Comparison of ENCODE assay signal across 9 cellular contexts in the genomic region with DNA sequence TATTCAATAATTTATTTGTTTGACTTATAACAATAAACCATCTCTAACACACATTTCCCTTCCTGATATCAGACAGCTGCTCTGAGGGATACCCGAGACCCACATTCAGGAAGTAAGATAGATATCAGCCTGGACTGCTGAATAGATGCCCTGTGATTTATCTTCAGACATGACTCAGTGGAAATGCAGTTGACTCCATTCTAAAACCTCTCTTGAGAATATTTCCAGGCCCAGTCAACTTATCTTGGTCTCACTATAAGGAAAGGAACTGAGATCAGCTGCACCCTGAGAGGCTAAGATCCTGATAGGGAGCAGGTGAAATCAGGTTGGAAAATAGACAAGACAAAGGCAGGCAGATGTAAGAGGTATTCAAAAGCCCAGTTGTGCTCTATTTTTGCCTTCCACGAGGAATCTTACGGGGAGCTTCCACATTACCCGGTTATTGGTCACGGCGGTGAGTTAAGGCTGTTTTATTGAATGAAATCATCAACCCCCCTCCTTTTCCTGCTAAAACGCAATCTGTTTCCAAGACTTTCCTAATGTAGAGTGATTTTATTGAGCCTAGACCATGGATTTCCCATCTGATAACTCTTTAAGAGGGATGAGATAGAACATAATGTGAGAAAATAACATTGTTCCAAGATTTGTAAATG. TPM values are rescaled to one million over a fixed set of nuclear protein-coding genes. Genes with fewer than 3 reads are reported as not detected.
DNase-seq lines count a peak whose midpoint lies in the region; FAIRE-seq and TF ChIP-seq lines count a peak whose summit lies in the region.
"Had no signal": no experiment of that assay in that cellular context is flagged by ENCODE, and none has a peak within 500 bp of the region (broad histone marks: within the 10 kb centered on the region; RNA-seq: fewer than 3 reads in every experiment).

No MANE protein-coding gene starts in this region.

- peak; percentile 22 for DNase-seq in AG20443 (ENCODE audit: low spot score)
- DNase-seq in bronchial epithelial cell (ENCODE audit: low read depth) = peak; percentile 56
- peak; percentile 89 for DNase-seq in kidney tubule cell (ENCODE audit: low spot score)
- DNase-seq in lower leg skin (ENCODE audit: low spot score in 2 of 2) = no peak
- DNase-seq in SKM-1 (lab: John Stamatoyannopoulos, UW; ENCODE audit: unreplicated experiment) = no peak
- no peak for DNase-seq in SIG-M5 treated with dmso at 0.1 percent for 504 hours (lab: John Stamatoyannopoulos, UW; ENCODE audit: unreplicated experiment)
- no peak for DNase-seq in activated naive CD4-positive, alpha-beta T cell (lab: John Stamatoyannopoulos, UW)

- H3K27me3 ChIP-seq in OCI-LY3 (ENCODE audit: low read depth, low read length) (0 out of 2 replicates have a peak, but pooled peaks cover 3% of the 10 kb centered on the region), bronchial epithelial cell (ENCODE audit: control insufficient read depth, insufficient read depth, low read length) (no peaks in the 10 kb centered on the region)
- H3K27me3 ChIP-seq: ovary had no signal

- H3K4me3 ChIP-seq in OCI-LY3 (ENCODE audit: low read length) (peak overlapping the region; percentile 28; the same call in 1 of the 2 replicates), bronchial epithelial cell (ENCODE audit: low read depth, low read length) (no peak overlapping the region), lower leg skin (ENCODE audit: low read depth, poor library complexity, severe bottlenecking) (no peak overlapping the region)
- H3K4me3 ChIP-seq: ovary had no signal

- peaks cover 33% of the 10 kb centered on the region for H3K4me1 ChIP-seq in OCI-LY3 (ENCODE audit: low read length)

- H3K27ac ChIP-seq in OCI-LY3 (ENCODE audit: low read length) = no peak overlapping the region
- H3K27ac ChIP-seq: ovary had no signal

- H3K79me2 ChIP-seq in OCI-LY3 (ENCODE audit: low read length) = no peaks in the 10 kb centered on the region

- H2AFZ ChIP-seq in OCI-LY3 (ENCODE audit: low read depth, low read length) = no peak overlapping the region

- 37 to 41% methylated on average over 7 of the region's 7 CpGs for WGBS in lower leg skin, 2 donors

- H3K4me2 ChIP-seq in OCI-LY3 (ENCODE audit: low read length) = peak overlapping the region; percentile 40

- TF ChIP-seq POLR2A in lower leg skin (IDR thresholded peaks at IDR 0.05) = no peak

- no peak overlapping the region for H3K9ac ChIP-seq in OCI-LY3 (ENCODE audit: low read length)

- H4K20me1 ChIP-seq in OCI-LY3 (ENCODE audit: insufficient read depth, low read length) = no peaks in the 10 kb centered on the region

- H3K36me3 ChIP-seq in OCI-LY3 (replicated peaks; ENCODE audit: low read depth, low read length) (no peaks in the 10 kb centered on the region), bronchial epithelial cell (ENCODE audit: control insufficient read depth, insufficient read depth, low read length) (no peaks in the 10 kb centered on the region)
- H3K36me3 ChIP-seq: ovary had no signal

- no peak for FAIRE-seq in bronchial epithelial cell (lab: Jason Lieb, UNC)

- intact Hi-C loops in lower leg skin (cut with DNase I; ENCODE audit: low total_unique reads) = loop anchor here (5.0 to 10.0 kb wide), 2 partner anchors 162 to 260 kb away; no protein-coding TSS in a partner anchor

- H3K9me3 ChIP-seq in OCI-LY3 (ENCODE audit: insufficient read depth, low read length) = no peaks in the 10 kb centered on the region
- H3K9me3 ChIP-seq: ovary had no signal

- TF ChIP-seq CTCF in OCI-LY3 (IDR thresholded peaks at IDR 0.05; ENCODE audit: low read depth, low read length) = no peak
- no peak for TF ChIP-seq CTCF in bronchial epithelial cell (IDR thresholded peaks at IDR 0.05; ENCODE audit: insufficient read depth, low read length, severe bottlenecking)
- TF ChIP-seq CTCF in lower leg skin (IDR thresholded peaks at IDR 0.05) = no peak

RNA-seq across cellular contexts. Expression of gene C6orf15, which starts 25.5 kb away (rescaled TPM):
- total RNA-seq in bronchial epithelial cell = 0.13 TPM in 1 of 2 replicates, not detected in the other
- 10 to 100 TPM in 3 of 4 donors, 1 to 10 TPM in 1; 7.5 to 20.2 (median 15.2) TPM for total RNA-seq in lower leg skin
- total RNA-seq: ovary had no signal

RNA-seq across cellular contexts. Expression of gene PSORS1C1, which starts 27.7 kb away (rescaled TPM):
- total RNA-seq in bronchial epithelial cell (5.1 and 6.3 TPM in 2 replicates), lower leg skin (10 to 100 TPM in 1 of 4 donors, 1 to 10 TPM in 3; 1.8 to 21.4 (median 6.2) TPM)

RNA-seq across cellular contexts. Expression of gene CDSN, which starts 33.3 kb away (rescaled TPM):
- not detected in 2 replicates for total RNA-seq in bronchial epithelial cell
- 1,000 to 10,000 TPM in 1 of 4 donors, 100 to 1,000 TPM in 3; 480 to 1,164 (median 686) TPM for total RNA-seq in lower leg skin

RNA-seq across cellular contexts. Expression of gene PSORS1C2, which starts 52.0 kb away (rescaled TPM):
- not detected in 2 replicates for total RNA-seq in bronchial epithelial cell
- 10 to 100 TPM; 34.8 to 55.5 (median 44.1) TPM for total RNA-seq in lower leg skin
- total RNA-seq: ovary had no signal

Comparison
In these comparisons a context has a peak if more than half of its experiments do, and no peak if none do; other contexts are left out.
1. DNase-seq: peak in AG20443 (single experiment), bronchial epithelial cell (single experiment) and kidney tubule cell (single experiment); none in lower leg skin (0 of 2), SKM-1 (single experiment), SIG-M5 treated with dmso at 0.1 percent for 504 hours (single experiment) and activated naive CD4-positive, alpha-beta T cell (0 of 4).
2. RNA of gene CDSN, which starts 33.3 kb away (total RNA-seq): 480 to 1,164 TPM in lower leg skin; not detected in bronchial epithelial cell; every median in the first group is over 100 times any median in the second.